In the genomic region with DNA sequence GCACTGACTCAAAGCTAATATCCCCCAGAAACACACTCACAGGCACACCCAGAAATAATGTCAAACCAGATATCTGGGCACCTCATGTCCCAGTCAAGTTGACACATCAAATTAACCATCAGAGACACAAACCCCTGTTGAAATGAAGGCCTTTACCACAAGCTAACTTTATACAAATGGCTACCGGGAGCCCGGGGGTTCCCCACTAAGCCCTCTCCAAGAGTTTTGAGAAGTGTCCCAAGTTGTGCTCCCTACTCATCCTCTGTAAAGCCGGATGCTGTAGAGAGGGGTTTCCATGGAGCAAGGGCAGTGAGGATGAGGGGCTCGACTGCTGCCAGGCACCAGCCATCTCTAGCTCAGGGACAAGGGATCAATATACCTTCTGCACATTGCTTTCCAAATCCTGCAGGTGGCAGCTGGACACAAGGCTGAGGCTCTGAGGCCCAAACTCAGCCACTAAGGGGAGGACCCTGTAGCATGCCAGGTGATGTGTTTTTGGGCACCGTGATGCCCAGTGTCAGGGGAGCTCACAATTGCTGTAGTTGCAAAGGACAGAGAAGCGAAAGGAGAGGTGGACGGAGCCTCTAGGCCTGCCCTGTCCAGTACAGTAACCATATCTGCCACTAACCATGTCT, we compare ENCODE assay signal across 9 cellular contexts.
DNase-seq lines count a peak whose midpoint lies in the region; ATAC-seq and TF ChIP-seq lines count a peak whose summit lies in the region.
"Had no signal": no experiment of that assay in that cellular context is flagged by ENCODE, and none has a peak within 500 bp of the region (broad histone marks: within the 10 kb centered on the region; RNA-seq: fewer than 3 reads in every experiment).

No MANE protein-coding gene starts in this region.

- no peaks in the 10 kb centered on the region for H3K27me3 ChIP-seq in A673 (replicated peaks; ENCODE audit: insufficient read depth, low read depth, low read length, poor library complexity)
- H3K27me3 ChIP-seq in cardiac muscle cell, result no peaks in the 10 kb centered on the region
- no peaks in the 10 kb centered on the region for H3K27me3 ChIP-seq in naive thymus-derived CD4-positive, alpha-beta T cell (ENCODE audit: control insufficient read depth in 2 of 2, insufficient read depth in 2 of 2, low read length in 2 of 2)

- no peaks in the 10 kb centered on the region for H3K9me3 ChIP-seq in A673 (ENCODE audit: low read depth, low read length, poor library complexity, severe bottlenecking)
- H3K9me3 ChIP-seq in cardiac muscle cell (ENCODE audit: low read depth), result no peaks in the 10 kb centered on the region
- H3K9me3 ChIP-seq in naive thymus-derived CD4-positive, alpha-beta T cell (ENCODE audit: control insufficient read depth in 2 of 3, low read length in 3 of 3), result no peaks in the 10 kb centered on the region

- peaks cover 0 to 2% (median 0%) of the 10 kb centered on the region in 11 donors for H3K9me3 Mint-ChIP-seq in naive thymus-derived CD4-positive, alpha-beta T cell
- no peaks in the 10 kb centered on the region for H3K9me3 Mint-ChIP-seq in activated T-helper 2 cell treated with anti-CD3 and anti-CD28 coated beads, Interferon-gamma antibody, Interleukin-2, Interleukin-4, amounts not matched to agents 10 μg/mL and 5 μg/mL and 100 μg/mL, durations not matched to agents 14 hours and 24 hours and 36 hours
- H3K9me3 Mint-ChIP-seq: activated T-cell treated with anti-CD3 and anti-CD28 coated beads, Interleukin-2, amount 50 U/mL, for 72 hours had no signal

- no peak overlapping the region for H3K4me3 Mint-ChIP-seq in naive thymus-derived CD4-positive, alpha-beta T cell
- no peak overlapping the region for H3K4me3 Mint-ChIP-seq in activated T-helper 2 cell treated with anti-CD3 and anti-CD28 coated beads, Interferon-gamma antibody, Interleukin-2, Interleukin-4, amounts not matched to agents 10 μg/mL and 5 μg/mL and 100 μg/mL, durations not matched to agents 14 hours and 24 hours and 36 hours (ENCODE audit: low read depth)
- H3K4me3 Mint-ChIP-seq: activated T-cell treated with anti-CD3 and anti-CD28 coated beads, Interleukin-2, amount 50 U/mL, for 72 hours had no signal

- no peak overlapping the region for H3K27ac Mint-ChIP-seq in naive thymus-derived CD4-positive, alpha-beta T cell
- no peak overlapping the region for H3K27ac Mint-ChIP-seq in activated T-helper 2 cell treated with anti-CD3 and anti-CD28 coated beads, Interferon-gamma antibody, Interleukin-2, Interleukin-4, amounts not matched to agents 10 μg/mL and 5 μg/mL and 100 μg/mL, durations not matched to agents 14 hours and 24 hours and 36 hours
- H3K27ac Mint-ChIP-seq: activated T-cell treated with anti-CD3 and anti-CD28 coated beads, Interleukin-2, amount 50 U/mL, for 72 hours had no signal

- H3K4me1 ChIP-seq in A673 (ENCODE audit: insufficient read depth, low read length, poor library complexity, severe bottlenecking) (no peaks in the 10 kb centered on the region), cardiac muscle cell (ENCODE audit: low read depth) (no peaks in the 10 kb centered on the region)
- H3K4me1 ChIP-seq in naive thymus-derived CD4-positive, alpha-beta T cell (ENCODE audit: control insufficient read depth in 2 of 2, insufficient read depth in 2 of 2, low read length in 2 of 2), result no peaks in the 10 kb centered on the region

- H3K4me1 Mint-ChIP-seq in naive thymus-derived CD4-positive, alpha-beta T cell, result peaks cover 0 to 10% (median 0%) of the 10 kb centered on the region in 7 donors
- peaks cover 16% of the 10 kb centered on the region for H3K4me1 Mint-ChIP-seq in activated T-helper 2 cell treated with anti-CD3 and anti-CD28 coated beads, Interferon-gamma antibody, Interleukin-2, Interleukin-4, amounts not matched to agents 10 μg/mL and 5 μg/mL and 100 μg/mL, durations not matched to agents 14 hours and 24 hours and 36 hours (ENCODE audit: low read depth)

- intact Hi-C loops in A673 (cut with micrococcal nuclease; ENCODE audit: unreplicated experiment), result loop anchor here (5.0 kb wide), 2 partner anchors 63 to 348 kb away; no protein-coding TSS in a partner anchor
- intact Hi-C loops in naive thymus-derived CD4-positive, alpha-beta T cell (cut with micrococcal nuclease), result loop anchor here in 1 of 2 donors (10.0 kb wide), 1 partner anchor 60 kb away; no protein-coding TSS in a partner anchor
- intact Hi-C loops in activated T-helper 2 cell treated with anti-CD3 and anti-CD28 coated beads, Interferon-gamma antibody, Interleukin-2, Interleukin-4, amounts not matched to agents 10 μg/mL and 5 μg/mL and 100 μg/mL, durations not matched to agents 14 hours and 24 hours and 36 hours (cut with micrococcal nuclease), result no loop called here

- DNase-seq in A673 (ENCODE audit: low spot score) (peak; percentile 54), OCI-M1 (lab: John Stamatoyannopoulos, UW) (peak; percentile 25), cardiac muscle cell (ENCODE audit: low read depth in 1 of 2, low spot score in 1 of 2) (peak; percentile 25 to 66), germinal center (ENCODE audit: low spot score) (no peak)
- no peak for DNase-seq in naive thymus-derived CD4-positive, alpha-beta T cell
- DNase-seq in activated T-helper 2 cell treated with anti-CD3 and anti-CD28 coated beads, Interferon-gamma antibody, Interleukin-2, Interleukin-4, amounts not matched to agents 10 μg/mL and 5 μg/mL and 100 μg/mL, durations not matched to agents 14 hours and 24 hours and 36 hours (ENCODE audit: low spot score), result no peak
- no peak for DNase-seq in activated T-cell treated with anti-CD3 and anti-CD28 coated beads, Interleukin-2, amount 50 U/mL, for 48 hours

- BruUV-seq in A673 (replicated peaks; lab: Mats Ljungman, UMichigan), result no TSS peak

- CTCF ChIA-PET in A673 (lab: Charles Lee), result interaction anchor here (0.7 to 1.8 kb wide), 4 partner anchors 63 to 347 kb away, joined by 3 to 6 read pairs (median 4); no protein-coding TSS in a partner anchor
- CTCF ChIA-PET in naive thymus-derived CD4-positive, alpha-beta T cell (lab: Charles Lee), result no interaction called here

- H3K27me3 Mint-ChIP-seq in naive thymus-derived CD4-positive, alpha-beta T cell, result peaks cover 0 to 12% (median 10%) of the 10 kb centered on the region in 5 donors
- H3K27me3 Mint-ChIP-seq in activated T-helper 2 cell treated with anti-CD3 and anti-CD28 coated beads, Interferon-gamma antibody, Interleukin-2, Interleukin-4, amounts not matched to agents 10 μg/mL and 5 μg/mL and 100 μg/mL, durations not matched to agents 14 hours and 24 hours and 36 hours (ENCODE audit: low read depth), result peaks cover 7% of the 10 kb centered on the region

- no peak overlapping the region for H3K27ac ChIP-seq in A673 (ENCODE audit: low read depth, low read length, poor library complexity, severe bottlenecking)
- no peak overlapping the region for H3K27ac ChIP-seq in cardiac muscle cell
- H3K27ac ChIP-seq in naive thymus-derived CD4-positive, alpha-beta T cell (ENCODE audit: low read depth, low read length), result no peak overlapping the region

- TF ChIP-seq CTCF in A673 (conservative IDR thresholded peaks at IDR 0.05; ENCODE audit: low read depth, low read length) (peak; percentile 50), GM12875 (IDR thresholded peaks at IDR 0.05; ENCODE audit: borderline replicate concordance, insufficient read depth, low read depth, low read length) (peak; percentile 29; the same call in 1 of the 2 replicates), cardiac muscle cell (IDR thresholded peaks at IDR 0.05; ENCODE audit: low read depth, low read length) (peak; percentile 30)

- H3K4me3 ChIP-seq in A673 (ENCODE audit: low read depth, low read length, poor library complexity, severe bottlenecking), result no peak overlapping the region
- no peak overlapping the region for H3K4me3 ChIP-seq in GM12875 (ENCODE audit: low read depth, low read length)
- no peak overlapping the region for H3K4me3 ChIP-seq in cardiac muscle cell
- H3K4me3 ChIP-seq in naive thymus-derived CD4-positive, alpha-beta T cell (ENCODE audit: low read length), result no peak overlapping the region

- no peak for ATAC-seq in naive thymus-derived CD4-positive, alpha-beta T cell

- POLR2A ChIA-PET in A673 (lab: Charles Lee; ENCODE audit: low non-redundant PET), result no interaction called here
- POLR2A ChIA-PET in naive thymus-derived CD4-positive, alpha-beta T cell (lab: Charles Lee), result no interaction called here

- no peaks in the 10 kb centered on the region for H3K36me3 Mint-ChIP-seq in naive thymus-derived CD4-positive, alpha-beta T cell
- no peaks in the 10 kb centered on the region for H3K36me3 Mint-ChIP-seq in activated T-helper 2 cell treated with anti-CD3 and anti-CD28 coated beads, Interferon-gamma antibody, Interleukin-2, Interleukin-4, amounts not matched to agents 10 μg/mL and 5 μg/mL and 100 μg/mL, durations not matched to agents 14 hours and 24 hours and 36 hours (ENCODE audit: low read depth)

- H3K36me3 ChIP-seq in A673 (ENCODE audit: insufficient read depth, low read length, poor library complexity, severe bottlenecking) (no peaks in the 10 kb centered on the region), cardiac muscle cell (no peaks in the 10 kb centered on the region)
- H3K36me3 ChIP-seq in naive thymus-derived CD4-positive, alpha-beta T cell (ENCODE audit: control insufficient read depth in 2 of 3, insufficient read depth in 3 of 3, low read length in 3 of 3), result no peaks in the 10 kb centered on the region

Comparison
In these comparisons a context has a peak if more than half of its experiments do, and no peak if none do; other contexts are left out.
1. DNase-seq: peak in A673 (single experiment), OCI-M1 (single experiment) and cardiac muscle cell (2 of 2); none in germinal center (single experiment), naive thymus-derived CD4-positive, alpha-beta T cell (0 of 9), activated T-helper 2 cell treated with anti-CD3 and anti-CD28 coated beads, Interferon-gamma antibody, Interleukin-2, Interleukin-4, amounts not matched to agents 10 μg/mL and 5 μg/mL and 100 μg/mL, durations not matched to agents 14 hours and 24 hours and 36 hours (single experiment) and activated T-cell treated with anti-CD3 and anti-CD28 coated beads, Interleukin-2, amount 50 U/mL, for 48 hours (0 of 2).
2. Peak in every context shown above with its lines, with median percentiles within 50 percentile points of each other: CTCF ChIP-seq.